Comparison of ENCODE assay signal across 12 cellular contexts in genomic region chr17:50267074-50267841, GRCh38. TPM values are rescaled to one million over a fixed set of nuclear protein-coding genes. Genes with fewer than 3 reads are reported as not detected.
A peak's percentile ranks its signal among the peaks of the same experiment; 100 is the strongest.
DNase-seq lines count a peak whose midpoint lies in the region; ATAC-seq and TF ChIP-seq lines count a peak whose summit lies in the region.
"Had no signal": no experiment of that assay in that cellular context is flagged by ENCODE, and none has a peak within 500 bp of the region (broad histone marks: within the 10 kb centered on the region; RNA-seq: fewer than 3 reads in every experiment).

No MANE protein-coding gene starts in this region.

- H3K27me3 ChIP-seq in skeletal muscle tissue (ENCODE audit: control insufficient read depth in 3 of 3, insufficient read depth in 3 of 3, low read length in 3 of 3): peaks cover 0 to 5% (median 3%) of the 10 kb centered on the region in 3 donors
- H3K27me3 ChIP-seq in gastrocnemius medialis: no peaks in the 10 kb centered on the region

- intact Hi-C loops in gastrocnemius medialis (cut with DNase I; ENCODE audit: low total_unique reads): no loop called here

- H3K4me3 ChIP-seq in SK-N-MC (no peak overlapping the region), skeletal muscle tissue (ENCODE audit: low read length in 3 of 3) (no peak overlapping the region), gastrocnemius medialis (no peak overlapping the region)

- ATAC-seq in HG03378 (IDR thresholded peaks at IDR 0.05; ENCODE audit: unreplicated experiment): no peak
- ATAC-seq in gastrocnemius medialis: no peak

- H3K27ac ChIP-seq in SK-N-MC (peak overlapping the region; percentile 13; the same call in 1 of the 2 replicates), skeletal muscle tissue (ENCODE audit: low read depth, low read length) (peak overlapping the region; percentile 58), gastrocnemius medialis (no peak overlapping the region)

- no peak for TF ChIP-seq CTCF in gastrocnemius medialis (IDR thresholded peaks at IDR 0.05 in 4 of 5, conservative IDR thresholded peaks at IDR 0.05 in 1 of 5)

- TF ChIP-seq POLR2A in gastrocnemius medialis (IDR thresholded peaks at IDR 0.05): no peak

- H3K9ac ChIP-seq in SK-N-MC (ENCODE audit: insufficient read length) (peak overlapping the region; percentile 9), skeletal muscle tissue (ENCODE audit: low read depth in 1 of 3, low read length in 3 of 3) (no peak overlapping the region)

- H3K9me3 ChIP-seq in SK-N-MC (ENCODE audit: low read depth, low read length) (no peaks in the 10 kb centered on the region), skeletal muscle tissue (ENCODE audit: control insufficient read depth in 3 of 3, low read length in 3 of 3) (no peaks in the 10 kb centered on the region), gastrocnemius medialis (no peaks in the 10 kb centered on the region)

- no peaks in the 10 kb centered on the region for H3K36me3 ChIP-seq in SK-N-MC (ENCODE audit: insufficient read depth, low read length)
- no peaks in the 10 kb centered on the region for H3K36me3 ChIP-seq in skeletal muscle tissue (ENCODE audit: control insufficient read depth in 3 of 3, insufficient read depth in 3 of 3, low read length in 3 of 3)
- no peaks in the 10 kb centered on the region for H3K36me3 ChIP-seq in gastrocnemius medialis

- in situ Hi-C loops in gastrocnemius medialis (cut with MboI; ENCODE audit: low sequenced_read_pairs in 4 of 4): no loop called here

- H3K4me1 ChIP-seq in skeletal muscle tissue (ENCODE audit: control insufficient read depth in 3 of 3, insufficient read depth in 3 of 3, low read length in 3 of 3) (peaks cover 23 to 40% (median 24%) of the 10 kb centered on the region in 3 donors), gastrocnemius medialis (no peaks in the 10 kb centered on the region)

- peak; percentile 41 for DNase-seq in Daoy (ENCODE audit: low read depth)
- no peak for DNase-seq in SK-N-MC (ENCODE audit: low read depth, low spot score)
- peak; percentile 70 for DNase-seq in fibroblast of the conjunctiva (ENCODE audit: low read depth)
- no peak for DNase-seq in GF-D8 (lab: John Stamatoyannopoulos, UW)
- DNase-seq in effector CD8-positive, alpha-beta T cell (lab: John Stamatoyannopoulos, UW): no peak
- no peak for DNase-seq in gastrocnemius medialis
- DNase-seq: hippocampal formation, NCI-H1105 treated with DMSO at 0.1 percent for 48 hours, substantia nigra had no signal

RNA-seq across cellular contexts. Expression of gene TMEM92, which starts 7.0 kb away (rescaled TPM):
- 1.7 and 6.7 TPM in 2 replicates for total RNA-seq in Daoy (2014; rRNA removed; shearing (Covaris generic))
- total RNA-seq in skeletal muscle tissue: not detected
- total RNA-seq in gastrocnemius medialis: not detected
- total RNA-seq: mononuclear cell had no signal

Comparison
In these comparisons a context has a peak if more than half of its experiments do, and no peak if none do; other contexts are left out.
1. DNase-seq: peak in Daoy (single experiment) and fibroblast of the conjunctiva (single experiment); none in SK-N-MC (single experiment), GF-D8 (single experiment), effector CD8-positive, alpha-beta T cell (single experiment) and gastrocnemius medialis (0 of 2).
2. H3K27ac ChIP-seq: peak in SK-N-MC (single experiment) and skeletal muscle tissue (single experiment); none in gastrocnemius medialis (0 of 4).